Comparison of ENCODE assay signal across 9 cellular contexts in the genomic region with DNA sequence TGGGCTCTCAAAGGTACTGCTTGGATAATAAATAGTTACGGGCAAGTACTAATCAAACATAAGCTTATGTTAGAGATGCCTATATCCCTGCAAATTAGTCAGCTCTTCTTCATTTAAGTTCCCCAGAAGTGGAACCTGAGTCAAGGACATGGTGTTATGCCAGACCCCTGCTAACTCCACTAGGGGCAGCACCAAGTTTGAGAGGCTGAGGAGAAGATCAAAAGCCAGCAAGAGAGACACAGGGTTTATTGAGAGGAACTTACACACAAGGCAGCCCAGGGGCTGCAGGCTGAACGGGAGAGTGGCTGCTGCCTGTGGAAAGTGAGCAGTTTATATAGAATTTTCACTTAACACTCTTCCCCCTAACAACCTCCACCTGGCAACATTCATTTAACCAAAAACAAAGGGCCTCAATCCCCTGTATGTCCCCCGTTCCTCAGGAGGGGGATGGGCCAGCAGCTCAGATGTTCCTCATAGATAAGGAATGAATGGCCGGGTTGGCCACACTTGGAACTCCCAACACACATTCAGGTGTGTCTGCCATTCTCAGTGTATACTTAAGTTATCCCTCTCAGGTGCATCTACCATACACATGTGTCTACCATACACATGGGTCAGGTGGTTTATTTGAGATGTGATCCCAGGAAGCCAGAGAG.
DNase-seq lines count a peak whose midpoint lies in the region; TF ChIP-seq lines count a peak whose summit lies in the region.
"Had no signal": no experiment of that assay in that cellular context is flagged by ENCODE, and none has a peak within 500 bp of the region (broad histone marks: within the 10 kb centered on the region; RNA-seq: fewer than 3 reads in every experiment).

No MANE protein-coding gene starts in this region.

- H3K36me3 Mint-ChIP-seq in endothelial cell (ENCODE audit: low read depth, unreplicated experiment): no peaks in the 10 kb centered on the region

- no peaks in the 10 kb centered on the region for H4K20me1 ChIP-seq in smooth muscle cell (ENCODE audit: low read depth)

- WGBS in smooth muscle cell (ENCODE audit: low lambda C conversion rate): 70% methylated on average over 4 of the region's 4 CpGs

- H3K27me3 ChIP-seq in smooth muscle cell (ENCODE audit: low read depth): no peaks in the 10 kb centered on the region

- H3K9ac ChIP-seq in smooth muscle cell (ENCODE audit: low read depth): peak overlapping the region; percentile 50

- H3F3A ChIP-seq in smooth muscle cell (ENCODE audit: low read depth): peaks cover 3% of the 10 kb centered on the region

- H3K27me3 Mint-ChIP-seq in endothelial cell (ENCODE audit: unreplicated experiment): no peaks in the 10 kb centered on the region

- H3K9me3 ChIP-seq in smooth muscle cell (replicated peaks; ENCODE audit: low read depth): no peaks in the 10 kb centered on the region
- H3K9me3 ChIP-seq: thoracic aorta had no signal

- no peak overlapping the region for H3K4me3 Mint-ChIP-seq in endothelial cell (ENCODE audit: unreplicated experiment)

- no peaks in the 10 kb centered on the region for H3K36me3 ChIP-seq in smooth muscle cell (ENCODE audit: low read depth)
- H3K36me3 ChIP-seq: thoracic aorta had no signal

- peak overlapping the region; percentile 56 for H3K4me2 ChIP-seq in smooth muscle cell

- H3K4me1 Mint-ChIP-seq in endothelial cell (ENCODE audit: unreplicated experiment): no peaks in the 10 kb centered on the region

- peak overlapping the region; percentile 88 for H3K27ac ChIP-seq in smooth muscle cell (ENCODE audit: low read depth)
- H3K27ac ChIP-seq: thoracic aorta had no signal

- H3K79me2 ChIP-seq in smooth muscle cell (ENCODE audit: low read depth): no peaks in the 10 kb centered on the region

- DNase-seq in NCI-H526 (lab: John Stamatoyannopoulos, UW) (peak; percentile 2 to 10), NCI-H526 treated with DMSO at 0.1 percent for 48 hours (lab: John Stamatoyannopoulos, UW) (no peak), HuH-7 (ENCODE audit: low spot score) (peak; percentile 28), endothelial cell (ENCODE audit: low spot score) (peak; percentile 12), smooth muscle cell (lab: John Stamatoyannopoulos, UW; ENCODE audit: unreplicated experiment) (no peak), T-helper 9 cell (no peak), T-helper 2 cell (no peak)
- DNase-seq in stimulated activated CD4-positive, alpha-beta T cell treated with anti-CD3 and anti-CD28 coated beads, Interleukin-15, amount 100 ng/mL, for 24 hours: no peak

- H3K9me3 Mint-ChIP-seq in endothelial cell (ENCODE audit: unreplicated experiment): no peaks in the 10 kb centered on the region

- TF ChIP-seq CTCF in endothelial cell (IDR thresholded peaks at IDR 0.05; ENCODE audit: unreplicated experiment) (no peak), smooth muscle cell (IDR thresholded peaks at IDR 0.05; ENCODE audit: borderline replicate concordance, insufficient read depth, poor library complexity, severe bottlenecking) (peak; percentile 49)

- no peak overlapping the region for H3K4me3 ChIP-seq in smooth muscle cell
- H3K4me3 ChIP-seq: thoracic aorta had no signal

- H3K27ac Mint-ChIP-seq in endothelial cell (ENCODE audit: unreplicated experiment): no peak overlapping the region

- no peaks in the 10 kb centered on the region for H3K4me1 ChIP-seq in smooth muscle cell (ENCODE audit: low read depth)

- peak overlapping the region; percentile 64 for H2AFZ ChIP-seq in smooth muscle cell (ENCODE audit: low read depth)

Comparison
In these comparisons a context has a peak if more than half of its experiments do, and no peak if none do; other contexts are left out.
1. DNase-seq: peak in NCI-H526 (2 of 2), HuH-7 (single experiment) and endothelial cell (single experiment); none in NCI-H526 treated with DMSO at 0.1 percent for 48 hours (single experiment), smooth muscle cell (single experiment), stimulated activated CD4-positive, alpha-beta T cell treated with anti-CD3 and anti-CD28 coated beads, Interleukin-15, amount 100 ng/mL, for 24 hours (single experiment), T-helper 9 cell (single experiment) and T-helper 2 cell (0 of 5).